Comparison of ENCODE assay signal across 11 cellular contexts in genomic region chr4:4864940-4865704, GRCh38. TPM values are rescaled to one million over a fixed set of nuclear protein-coding genes. Genes with fewer than 3 reads are reported as not detected.
A peak's percentile ranks its signal among the peaks of the same experiment; 100 is the strongest.
DNase-seq lines count a peak whose midpoint lies in the region; ATAC-seq and TF ChIP-seq lines count a peak whose summit lies in the region.
"Had no signal": no experiment of that assay in that cellular context is flagged by ENCODE, and none has a peak within 500 bp of the region (broad histone marks: within the 10 kb centered on the region; RNA-seq: fewer than 3 reads in every experiment).

No MANE protein-coding gene starts in this region.

- no peaks in the 10 kb centered on the region for H3F3A ChIP-seq in SK-N-SH (replicated peaks; ENCODE audit: insufficient read depth)

- H3K36me3 ChIP-seq in Caco-2 (ENCODE audit: control insufficient read depth, insufficient read depth, low read length) (no peaks in the 10 kb centered on the region), SK-N-SH (replicated peaks in 1 of 2; ENCODE audit: control insufficient read depth in 1 of 2, insufficient read depth in 2 of 2, low read length in 1 of 2) (no peaks in the 10 kb centered on the region), osteoblast (ENCODE audit: insufficient read depth, low read length) (peaks cover 7% of the 10 kb centered on the region), colonic mucosa (no peaks in the 10 kb centered on the region)
- H3K36me3 ChIP-seq: right atrium auricular region had no signal

- H3K4me1 Mint-ChIP-seq in Caco-2 (ENCODE audit: low read depth, unreplicated experiment), result no peaks in the 10 kb centered on the region

- H3K27ac ChIP-seq in SK-N-SH (ENCODE audit: low read depth in 2 of 2, low read length in 1 of 2), result no peak overlapping the region
- H3K27ac ChIP-seq in osteoblast (ENCODE audit: low read depth, low read length), result no peak overlapping the region
- no peak overlapping the region for H3K27ac ChIP-seq in colonic mucosa
- H3K27ac ChIP-seq: epithelial cell of prostate, right atrium auricular region, SJCRH30 had no signal

- no peaks in the 10 kb centered on the region for H3K4me1 ChIP-seq in Caco-2
- H3K4me1 ChIP-seq in SK-N-SH (ENCODE audit: control insufficient read depth in 1 of 2, insufficient read depth in 2 of 2, low read depth in 1 of 2, low read length in 1 of 2), result peaks cover 0 to 8% of the 10 kb centered on the region in 2 experiments; a peak in 1 of 4 replicates
- peaks cover 5% of the 10 kb centered on the region for H3K4me1 ChIP-seq in osteoblast (ENCODE audit: insufficient read depth, low read length)
- peaks cover 5% of the 10 kb centered on the region for H3K4me1 ChIP-seq in colonic mucosa
- H3K4me1 ChIP-seq: SJCRH30 had no signal

- TF ChIP-seq RAD21 in SK-N-SH (IDR thresholded peaks at IDR 0.05; ENCODE audit: low read length), result no peak

- peak overlapping the region; percentile 93 for H3K27ac Mint-ChIP-seq in Caco-2 (ENCODE audit: unreplicated experiment)

- H3K4me3 Mint-ChIP-seq in Caco-2 (ENCODE audit: unreplicated experiment), result peak overlapping the region; percentile 96

- no peak for ATAC-seq in HG03280 (IDR thresholded peaks at IDR 0.05; ENCODE audit: unreplicated experiment)

- 12% methylated on average over 32 of the region's 43 CpGs for WGBS in SK-N-SH (ENCODE audit: low lambda C conversion rate)

- H3K27me3 Mint-ChIP-seq in Caco-2 (ENCODE audit: insufficient read depth, unreplicated experiment), result no peaks in the 10 kb centered on the region

- H3K9me3 ChIP-seq in Caco-2 (no peaks in the 10 kb centered on the region), SK-N-SH (no peaks in the 10 kb centered on the region), osteoblast (ENCODE audit: low read depth, low read length) (no peaks in the 10 kb centered on the region), colonic mucosa (no peaks in the 10 kb centered on the region)
- H3K9me3 ChIP-seq: right atrium auricular region, SJCRH30 had no signal

- peaks cover 41% of the 10 kb centered on the region for H3K36me3 Mint-ChIP-seq in Caco-2 (ENCODE audit: insufficient read depth, unreplicated experiment)

- intact Hi-C loops in Caco-2 (cut with micrococcal nuclease; ENCODE audit: unreplicated experiment) (loop anchor here (10.0 kb wide), 2 partner anchors 200 to 270 kb away; no protein-coding TSS in a partner anchor), colonic mucosa (cut with DNase I) (no loop called here)

- no peak overlapping the region for H2AFZ ChIP-seq in SK-N-SH (ENCODE audit: low read depth)
- H2AFZ ChIP-seq in osteoblast (ENCODE audit: low read length), result no peak overlapping the region

- H3K27me3 ChIP-seq in Caco-2 (replicated peaks; ENCODE audit: control insufficient read depth, insufficient read depth, low read length) (no peaks in the 10 kb centered on the region), SK-N-SH (ENCODE audit: insufficient read depth) (peaks cover 92% of the 10 kb centered on the region), osteoblast (ENCODE audit: insufficient read depth, low read length) (peaks cover 51% of the 10 kb centered on the region), colonic mucosa (peaks cover 99% of the 10 kb centered on the region)
- H3K27me3 ChIP-seq: SJCRH30 had no signal

- no peak for TF ChIP-seq EP300 in SK-N-SH (IDR thresholded peaks at IDR 0.05; ENCODE audit: borderline replicate concordance in 1 of 2, low read depth in 1 of 2, low read length in 1 of 2)

- H3K79me2 ChIP-seq in SK-N-SH (ENCODE audit: insufficient read depth), result no peaks in the 10 kb centered on the region
- H3K79me2 ChIP-seq in osteoblast (ENCODE audit: insufficient read depth, low read length), result peaks cover 3% of the 10 kb centered on the region

- POLR2A ChIA-PET in Caco-2 (lab: Charles Lee), result no interaction called here
- POLR2A ChIA-PET in SK-N-SH (lab: Yijun Ruan, JAX), result no interaction called here

- DNase-seq in Caco-2, result no peak
- peak; percentile 40 for DNase-seq in SK-N-SH
- DNase-seq in fibroblast of gingiva (ENCODE audit: low read depth), result peak; percentile 37
- DNase-seq in osteoblast (ENCODE audit: insufficient read length, low spot score, missing footprints), result no peak
- no peak for DNase-seq in stimulated activated naive CD4-positive, alpha-beta T cell (lab: John Stamatoyannopoulos, UW)
- no peak for DNase-seq in colonic mucosa
- DNase-seq: NCI-H1417 treated with DMSO at 0.1 percent for 48 hours, SJCRH30 had no signal

- H3K9me2 ChIP-seq in SK-N-SH, result no peaks in the 10 kb centered on the region

- no TSS peak for BruUV-seq in Caco-2 (replicated peaks; lab: Mats Ljungman, UMichigan)

- TF ChIP-seq CTCF in Caco-2 (IDR thresholded peaks at IDR 0.05; ENCODE audit: insufficient read depth in 1 of 2, low read depth in 1 of 2, low read length in 1 of 2, severe bottlenecking in 1 of 2, unreplicated experiment in 1 of 2) (no peak), SK-N-SH (IDR thresholded peaks at IDR 0.05) (no peak), osteoblast (IDR thresholded peaks at IDR 0.05; ENCODE audit: extremely low read depth, low read depth, low read length) (no peak), colonic mucosa (IDR thresholded peaks at IDR 0.05) (no peak)

- CTCF ChIA-PET in Caco-2 (lab: Charles Lee) (interaction anchor here (0.6 kb wide), 1 partner anchor 291 kb away, joined by 3 read pairs; no protein-coding TSS in a partner anchor), SK-N-SH (lab: Yijun Ruan, JAX) (interaction anchor here (0.7 to 1.3 kb wide), 2 partner anchors 104 to 376 kb away, joined by 3 to 4 read pairs; no protein-coding TSS in a partner anchor)

- H3K9ac ChIP-seq in SK-N-SH, result no peak overlapping the region
- no peak overlapping the region for H3K9ac ChIP-seq in colonic mucosa (ENCODE audit: low read depth in 2 of 2, low read length in 2 of 2)

- H3K4me3 ChIP-seq in Caco-2 (ENCODE audit: low read depth, low read length) (peak overlapping the region; percentile 65), SK-N-SH (ENCODE audit: low read depth in 2 of 2, low read length in 1 of 2) (0 out of 4 replicates have a peak overlapping the region, but pooled peaks of 1 of the 2 experiments have one; percentile 52), osteoblast (ENCODE audit: insufficient read depth, low read length) (no peak overlapping the region), colonic mucosa (no peak overlapping the region)
- H3K4me3 ChIP-seq: SJCRH30 had no signal

- H3K9me3 Mint-ChIP-seq in Caco-2 (ENCODE audit: unreplicated experiment), result no peaks in the 10 kb centered on the region

- H4K20me1 ChIP-seq in SK-N-SH (ENCODE audit: insufficient read depth) (peaks cover 15% of the 10 kb centered on the region; the same call in 1 of the 2 replicates), osteoblast (ENCODE audit: insufficient read depth, low read length) (no peaks in the 10 kb centered on the region)

- H3K4me2 ChIP-seq in SK-N-SH (0 out of 2 replicates have a peak overlapping the region, but pooled peaks have one; percentile 69), osteoblast (ENCODE audit: insufficient read depth, low read length) (peak overlapping the region; percentile 66)

TF ChIP-seq in SK-N-SH, 30 proteins besides CTCF, POLR2A, EP300 and RAD21:
- no peak for TF ChIP-seq NFIC (IDR thresholded peaks at IDR 0.05; ENCODE audit: borderline replicate concordance)
- TF ChIP-seq EZH2phosphoT487 (IDR thresholded peaks at IDR 0.05; ENCODE audit: borderline replicate concordance, low read depth), result peak; percentile 95

RNA-seq across cellular contexts. Expression of gene MSX1, which starts 5.7 kb away (rescaled TPM):
- 30.0 and 35.1 TPM in 2 replicates for total RNA-seq in Caco-2 (2022)
- polyA plus RNA-seq in SK-N-SH (2012; rRNA removed), result 1.5 and 2.1 TPM in 2 replicates
- polyA plus RNA-seq in SK-N-SH (2012; cell fraction: cytosol; rRNA removed), result 0.97 and 1.7 TPM in 2 replicates
- 0.99 and 1.4 TPM in 2 replicates for polyA plus RNA-seq in SK-N-SH (2012; cell fraction: nucleus; rRNA removed)
- 2.9 and 3.8 TPM in 2 replicates for total RNA-seq in osteoblast
- total RNA-seq in colonic mucosa, result under 1 TPM; 0.25 to 0.53 TPM

Comparison
In these comparisons a context has a peak if more than half of its experiments do, and no peak if none do; other contexts are left out.
1. DNase-seq: peak in SK-N-SH (single experiment) and fibroblast of gingiva (single experiment); none in Caco-2 (0 of 2), osteoblast (single experiment), stimulated activated naive CD4-positive, alpha-beta T cell (0 of 6) and colonic mucosa (single experiment).